1 cellular context compared by ENCODE assay signal in genomic region chr20:62627901-62628612, GRCh38.
TF ChIP-seq lines count a peak whose summit lies in the region.

No MANE protein-coding gene starts in this region.

TF ChIP-seq in H1, 55 proteins besides CTCF, POLR2A, EP300 and RAD21:
- no peak for TF ChIP-seq TAF1 (IDR thresholded peaks at IDR 0.05; ENCODE audit: low read depth, low read length)
- TF ChIP-seq E2F6 (IDR thresholded peaks at IDR 0.05): no peak
- TF ChIP-seq MAX (IDR thresholded peaks at IDR 0.05): no peak
- TF ChIP-seq CTBP2 (IDR thresholded peaks at IDR 0.05; ENCODE audit: borderline replicate concordance, insufficient read depth, insufficient read length, low read length): no peak
- TF ChIP-seq ASH2L (IDR thresholded peaks at IDR 0.05; ENCODE audit: low read length): no peak
- TF ChIP-seq SUZ12 (IDR thresholded peaks at IDR 0.05; ENCODE audit: low read length): no peak
- no peak for TF ChIP-seq EGR1 (IDR thresholded peaks at IDR 0.05; ENCODE audit: borderline replicate concordance, low read depth, low read length)
- no peak for TF ChIP-seq EZH2 (IDR thresholded peaks at IDR 0.05; ENCODE audit: low read depth, low read length, severe bottlenecking)
- TF ChIP-seq HDAC6 (IDR thresholded peaks at IDR 0.05; ENCODE audit: low read depth, low read length): no peak
- TF ChIP-seq JUND (IDR thresholded peaks at IDR 0.05; ENCODE audit: low read length): no peak
